25 cellular contexts compared by ENCODE assay signal in the genomic region with DNA sequence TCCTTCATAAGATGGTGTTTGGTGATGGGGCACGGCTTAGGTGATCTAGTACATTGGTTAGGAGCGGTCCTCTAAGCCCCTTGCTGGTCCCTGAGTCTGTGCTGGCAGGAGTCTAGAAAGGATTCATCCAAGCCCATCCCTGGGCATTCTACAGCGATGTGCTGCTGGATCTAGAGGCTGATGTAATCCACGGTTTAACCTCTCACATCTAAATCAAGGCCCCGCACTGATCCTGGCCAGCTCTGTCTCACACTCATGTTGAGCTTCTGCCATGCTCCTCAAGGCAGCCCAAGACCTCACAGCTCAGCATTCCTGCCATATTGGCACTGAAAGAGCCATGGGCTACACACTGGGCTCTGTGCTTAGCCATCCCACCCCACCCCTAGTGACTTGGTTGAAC.
DNase-seq lines count a peak whose midpoint lies in the region; ATAC-seq and TF ChIP-seq lines count a peak whose summit lies in the region.
"Had no signal": no experiment of that assay in that cellular context is flagged by ENCODE, and none has a peak within 500 bp of the region (broad histone marks: within the 10 kb centered on the region; RNA-seq: fewer than 3 reads in every experiment).

No MANE protein-coding gene starts in this region.

- peaks cover 10% of the 10 kb centered on the region for H3K4me1 ChIP-seq in mesodermal cell (ENCODE audit: control insufficient read depth, insufficient read depth, low read length, poor library complexity, severe bottlenecking)
- no peaks in the 10 kb centered on the region for H3K4me1 ChIP-seq in CD8-positive, alpha-beta T cell (ENCODE audit: insufficient read depth, low read length)
- H3K4me1 ChIP-seq: Peyer's patch, spleen, vagina had no signal

- no peaks in the 10 kb centered on the region for H3K4me1 Mint-ChIP-seq in stimulated activated naive CD8-positive, alpha-beta T cell treated with anti-CD3 and anti-CD28 coated beads, Interleukin-15, amount 100 ng/mL, for 72 hours
- no peaks in the 10 kb centered on the region for H3K4me1 Mint-ChIP-seq in Calu3 (ENCODE audit: low read depth, unreplicated experiment)
- no peaks in the 10 kb centered on the region for H3K4me1 Mint-ChIP-seq in CD8-positive, alpha-beta T cell (ENCODE audit: low read depth)
- H3K4me1 Mint-ChIP-seq in activated CD4-positive, alpha-beta T cell treated with anti-CD3 and anti-CD28 coated beads, Interleukin-2, amount 10 ng/mL, durations not matched to agents 7 days and 5 days: no peaks in the 10 kb centered on the region
- H3K4me1 Mint-ChIP-seq: activated CD4-positive, alpha-beta T cell treated with anti-CD3 and anti-CD28 coated beads for 36 hours; CD4-positive, CD25-positive, alpha-beta regulatory T cell; naive B cell; stimulated activated naive B cell treated with anti-CD40 and anti-IgM and Interleukin-4, amounts not matched to agents 10 μg/mL and 1 μg/mL and 100 μg/mL, for 72 hours; T-cell had no signal

- peak overlapping the region; percentile 36 for H3K27ac ChIP-seq in mesodermal cell (ENCODE audit: low read depth, low read length, severe bottlenecking)
- H3K27ac ChIP-seq in CD8-positive, alpha-beta T cell (ENCODE audit: low read depth, low read length): no peak overlapping the region
- H3K27ac ChIP-seq: KMS-11, Peyer's patch, spleen, thoracic aorta, vagina had no signal

- no peaks in the 10 kb centered on the region for H3K9me3 ChIP-seq in MG63
- H3K9me3 ChIP-seq in mesodermal cell (ENCODE audit: control insufficient read depth, low read length): no peaks in the 10 kb centered on the region
- H3K9me3 ChIP-seq in CD8-positive, alpha-beta T cell (ENCODE audit: low read length): no peaks in the 10 kb centered on the region
- H3K9me3 ChIP-seq: Peyer's patch, spleen, thoracic aorta, vagina had no signal

- no peaks in the 10 kb centered on the region for H3K36me3 ChIP-seq in MG63
- H3K36me3 ChIP-seq in mesodermal cell (ENCODE audit: control insufficient read depth, insufficient read depth, low read length): no peaks in the 10 kb centered on the region
- no peaks in the 10 kb centered on the region for H3K36me3 ChIP-seq in CD8-positive, alpha-beta T cell (ENCODE audit: insufficient read depth, low read length)
- H3K36me3 ChIP-seq: Peyer's patch, spleen, thoracic aorta, vagina had no signal

- no TSS peak for BruUV-seq in Calu3 (replicated peaks; lab: Mats Ljungman, UMichigan)

- CTCF ChIA-PET in Calu3 (lab: Charles Lee): no interaction called here
- CTCF ChIA-PET in CD8-positive, alpha-beta T cell (lab: Charles Lee): no interaction called here
- CTCF ChIA-PET in activated CD4-positive, alpha-beta T cell treated with anti-CD3 and anti-CD28 coated beads, Interleukin-2, amount 10 ng/mL, durations not matched to agents 7 days and 5 days (lab: Charles Lee): no interaction called here

- H3K27me3 ChIP-seq in MG63: no peaks in the 10 kb centered on the region
- H3K27me3 ChIP-seq in CD8-positive, alpha-beta T cell (ENCODE audit: insufficient read depth, low read length): no peaks in the 10 kb centered on the region
- H3K27me3 ChIP-seq: Peyer's patch, spleen, vagina had no signal

- H3K4me3 Mint-ChIP-seq in stimulated activated naive CD8-positive, alpha-beta T cell treated with anti-CD3 and anti-CD28 coated beads, Interleukin-15, amount 100 ng/mL, for 72 hours: no peak overlapping the region
- no peak overlapping the region for H3K4me3 Mint-ChIP-seq in Calu3 (ENCODE audit: low read depth, unreplicated experiment)
- no peak overlapping the region for H3K4me3 Mint-ChIP-seq in CD8-positive, alpha-beta T cell
- H3K4me3 Mint-ChIP-seq in activated CD4-positive, alpha-beta T cell treated with anti-CD3 and anti-CD28 coated beads, Interleukin-2, amount 10 ng/mL, durations not matched to agents 7 days and 5 days: no peak overlapping the region
- H3K4me3 Mint-ChIP-seq: activated CD4-positive, alpha-beta T cell treated with anti-CD3 and anti-CD28 coated beads for 36 hours; CD4-positive, CD25-positive, alpha-beta regulatory T cell; naive B cell; stimulated activated naive B cell treated with anti-CD40 and anti-IgM and Interleukin-4, amounts not matched to agents 10 μg/mL and 1 μg/mL and 100 μg/mL, for 72 hours; T-cell had no signal

- no peaks in the 10 kb centered on the region for H3K9me3 Mint-ChIP-seq in stimulated activated naive CD8-positive, alpha-beta T cell treated with anti-CD3 and anti-CD28 coated beads, Interleukin-15, amount 100 ng/mL, for 72 hours
- no peaks in the 10 kb centered on the region for H3K9me3 Mint-ChIP-seq in Calu3 (ENCODE audit: low read depth, unreplicated experiment)
- no peaks in the 10 kb centered on the region for H3K9me3 Mint-ChIP-seq in CD8-positive, alpha-beta T cell
- no peaks in the 10 kb centered on the region for H3K9me3 Mint-ChIP-seq in activated CD4-positive, alpha-beta T cell treated with anti-CD3 and anti-CD28 coated beads, Interleukin-2, amount 10 ng/mL, durations not matched to agents 7 days and 5 days
- H3K9me3 Mint-ChIP-seq: naive B cell; stimulated activated naive B cell treated with anti-CD40 and anti-IgM and Interleukin-4, amounts not matched to agents 10 μg/mL and 1 μg/mL and 100 μg/mL, for 72 hours; T-cell had no signal

- peak; percentile 79 for DNase-seq in MG63
- DNase-seq in astrocyte of the hippocampus (ENCODE audit: low read depth, low spot score): peak; percentile 12
- DNase-seq in stimulated activated naive CD8-positive, alpha-beta T cell treated with anti-CD3 and anti-CD28 coated beads, Interleukin-15, amount 100 ng/mL, for 72 hours: no peak
- DNase-seq in Calu3: no peak
- no peak for DNase-seq in CD8-positive, alpha-beta T cell
- no peak for DNase-seq in activated CD4-positive, alpha-beta T cell treated with anti-CD3 and anti-CD28 coated beads, Interleukin-2, amount 10 ng/mL, durations not matched to agents 7 days and 5 days
- DNase-seq: activated CD4-positive, alpha-beta T cell treated with anti-CD3 and anti-CD28 coated beads for 36 hours; activated CD8-positive, alpha-beta memory T cell treated with anti-CD3 and anti-CD28 coated beads for 24 hours; activated gamma-delta T cell treated with Interleukin-2 at 50 U/mL for 16 hours; activated T-cell treated with anti-CD3 and anti-CD28 coated beads, Interleukin-2, amount 50 U/mL, for 1 hour; CD4-positive, CD25-positive, alpha-beta regulatory T cell; dermis blood vessel endothelial cell; DMS153; head of caudate nucleus; naive B cell; occipital lobe; Peyer's patch; spleen; stimulated activated CD4-positive, alpha-beta T cell treated with anti-CD3 and anti-CD28 coated beads, Interleukin-2, amount 100 ng/mL, for 48 hours; stimulated activated naive B cell treated with anti-CD40 and anti-IgM and Interleukin-4, amounts not matched to agents 10 μg/mL and 1 μg/mL and 100 μg/mL, for 72 hours; T-cell had no signal

- ATAC-seq in stimulated activated naive CD8-positive, alpha-beta T cell treated with anti-CD3 and anti-CD28 coated beads, Interleukin-15, amount 100 ng/mL, for 72 hours: peak; percentile 26
- ATAC-seq in CD8-positive, alpha-beta T cell: no peak
- ATAC-seq: activated CD4-positive, alpha-beta T cell treated with anti-CD3 and anti-CD28 coated beads for 36 hours; stimulated activated naive B cell treated with anti-CD40 and anti-IgM and Interleukin-4, amounts not matched to agents 10 μg/mL and 1 μg/mL and 100 μg/mL, for 72 hours; T-cell had no signal

- H3K36me3 Mint-ChIP-seq in Calu3 (ENCODE audit: insufficient read depth, unreplicated experiment): no peaks in the 10 kb centered on the region
- H3K36me3 Mint-ChIP-seq in CD8-positive, alpha-beta T cell: no peaks in the 10 kb centered on the region
- H3K36me3 Mint-ChIP-seq in activated CD4-positive, alpha-beta T cell treated with anti-CD3 and anti-CD28 coated beads, Interleukin-2, amount 10 ng/mL, durations not matched to agents 7 days and 5 days (ENCODE audit: low read depth): no peaks in the 10 kb centered on the region
- H3K36me3 Mint-ChIP-seq: CD4-positive, CD25-positive, alpha-beta regulatory T cell; naive B cell; stimulated activated naive B cell treated with anti-CD40 and anti-IgM and Interleukin-4, amounts not matched to agents 10 μg/mL and 1 μg/mL and 100 μg/mL, for 72 hours; T-cell had no signal

- no peak for TF ChIP-seq CTCF in Calu3 (IDR thresholded peaks at IDR 0.05; ENCODE audit: unreplicated experiment)
- no peak for TF ChIP-seq CTCF in CD8-positive, alpha-beta T cell (IDR thresholded peaks at IDR 0.05)

- H3K27ac Mint-ChIP-seq in stimulated activated naive CD8-positive, alpha-beta T cell treated with anti-CD3 and anti-CD28 coated beads, Interleukin-15, amount 100 ng/mL, for 72 hours: no peak overlapping the region
- no peak overlapping the region for H3K27ac Mint-ChIP-seq in Calu3 (ENCODE audit: unreplicated experiment)
- H3K27ac Mint-ChIP-seq in CD8-positive, alpha-beta T cell: no peak overlapping the region
- no peak overlapping the region for H3K27ac Mint-ChIP-seq in activated CD4-positive, alpha-beta T cell treated with anti-CD3 and anti-CD28 coated beads, Interleukin-2, amount 10 ng/mL, durations not matched to agents 7 days and 5 days
- H3K27ac Mint-ChIP-seq: activated CD4-positive, alpha-beta T cell treated with anti-CD3 and anti-CD28 coated beads for 36 hours; CD4-positive, CD25-positive, alpha-beta regulatory T cell; naive B cell; stimulated activated naive B cell treated with anti-CD40 and anti-IgM and Interleukin-4, amounts not matched to agents 10 μg/mL and 1 μg/mL and 100 μg/mL, for 72 hours; T-cell had no signal

- intact Hi-C loops in Calu3 (cut with micrococcal nuclease; ENCODE audit: unreplicated experiment): no loop called here
- intact Hi-C loops in CD8-positive, alpha-beta T cell (cut with DNase I, micrococcal nuclease): no loop called here

- 90 to 93% methylated on average over 3 of the region's 5 CpGs for WGBS in mesodermal cell (ENCODE audit: insufficient coverage in 2 of 2), 2 experiments

- POLR2A ChIA-PET in CD8-positive, alpha-beta T cell (lab: Charles Lee): no interaction called here
- POLR2A ChIA-PET in activated CD4-positive, alpha-beta T cell treated with anti-CD3 and anti-CD28 coated beads, Interleukin-2, amount 10 ng/mL, durations not matched to agents 7 days and 5 days (lab: Charles Lee): no interaction called here

- H3K4me3 ChIP-seq in MG63 (no peak overlapping the region), mesodermal cell (ENCODE audit: extremely low read depth, insufficient read depth, low read length, poor library complexity, severe bottlenecking) (no peak overlapping the region)
- H3K4me3 ChIP-seq in CD8-positive, alpha-beta T cell (ENCODE audit: low read depth, low read length): no peak overlapping the region
- H3K4me3 ChIP-seq: Peyer's patch, spleen, thoracic aorta, vagina had no signal

- no peaks in the 10 kb centered on the region for H3K27me3 Mint-ChIP-seq in stimulated activated naive CD8-positive, alpha-beta T cell treated with anti-CD3 and anti-CD28 coated beads, Interleukin-15, amount 100 ng/mL, for 72 hours
- no peaks in the 10 kb centered on the region for H3K27me3 Mint-ChIP-seq in Calu3 (ENCODE audit: unreplicated experiment)
- peaks cover 2% of the 10 kb centered on the region for H3K27me3 Mint-ChIP-seq in CD8-positive, alpha-beta T cell (ENCODE audit: low read depth)
- H3K27me3 Mint-ChIP-seq in activated CD4-positive, alpha-beta T cell treated with anti-CD3 and anti-CD28 coated beads, Interleukin-2, amount 10 ng/mL, durations not matched to agents 7 days and 5 days: no peaks in the 10 kb centered on the region
- H3K27me3 Mint-ChIP-seq: activated CD4-positive, alpha-beta T cell treated with anti-CD3 and anti-CD28 coated beads for 36 hours; naive B cell had no signal

Comparison
In these comparisons a context has a peak if more than half of its experiments do, and no peak if none do; other contexts are left out.
1. DNase-seq: peak in MG63 (single experiment) and astrocyte of the hippocampus (single experiment); none in stimulated activated naive CD8-positive, alpha-beta T cell treated with anti-CD3 and anti-CD28 coated beads, Interleukin-15, amount 100 ng/mL, for 72 hours (0 of 2), Calu3 (single experiment), CD8-positive, alpha-beta T cell (0 of 7) and activated CD4-positive, alpha-beta T cell treated with anti-CD3 and anti-CD28 coated beads, Interleukin-2, amount 10 ng/mL, durations not matched to agents 7 days and 5 days (single experiment).